ENCODE assay signal across 8 cellular contexts in the genomic region with DNA sequence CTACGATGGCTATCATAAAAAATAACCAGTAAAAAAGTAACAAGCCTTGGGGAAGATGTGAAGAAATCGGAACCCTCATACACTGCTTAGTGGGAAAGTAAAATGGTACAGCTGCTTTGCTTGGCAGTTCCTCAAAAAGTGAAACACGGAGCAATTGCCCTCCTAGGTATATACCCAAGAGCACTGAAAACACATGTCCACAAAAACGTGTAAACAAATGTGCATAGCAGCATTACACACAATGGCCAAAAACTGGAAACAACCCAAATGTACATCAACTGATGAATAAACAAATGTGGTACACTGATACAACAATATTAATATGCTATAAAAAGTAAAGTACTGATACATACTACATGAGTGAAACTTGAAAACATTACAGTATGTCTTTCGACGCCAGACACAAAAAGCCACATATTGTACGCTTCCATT. TPM values are rescaled to one million over a fixed set of nuclear protein-coding genes. Genes with fewer than 3 reads are reported as not detected.
DNase-seq lines count a peak whose midpoint lies in the region; ATAC-seq and TF ChIP-seq lines count a peak whose summit lies in the region.

No MANE protein-coding gene starts in this region.

- no peaks in the 10 kb centered on the region for H3K27me3 Mint-ChIP-seq in chondrocyte (ENCODE audit: low read depth)
- peaks cover 54% of the 10 kb centered on the region for H3K27me3 Mint-ChIP-seq in neural crest cell (ENCODE audit: low read depth)

- H3K36me3 Mint-ChIP-seq in chondrocyte (ENCODE audit: low read depth) (no peaks in the 10 kb centered on the region), neural crest cell (ENCODE audit: low read depth) (no peaks in the 10 kb centered on the region)

- peak overlapping the region; percentile 79 for H3K4me3 Mint-ChIP-seq in chondrocyte (ENCODE audit: unreplicated experiment)
- peak overlapping the region; percentile 89 for H3K4me3 Mint-ChIP-seq in neural crest cell

- DNase-seq in DMS79 (lab: John Stamatoyannopoulos, UW) (peak; percentile 33), LNCaP clone FGC (ENCODE audit: low read depth) (peak; percentile 80), chondrocyte (ENCODE audit: low spot score) (no peak), neural crest cell (ENCODE audit: low read depth, low spot score) (no peak), NCI-H2081 (lab: John Stamatoyannopoulos, UW) (no peak), NCI-H524 (lab: John Stamatoyannopoulos, UW) (no peak)

- H3K4me3 ChIP-seq in LNCaP clone FGC (ENCODE audit: low read depth, low read length) = no peak overlapping the region

- H3K27ac Mint-ChIP-seq in chondrocyte (ENCODE audit: unreplicated experiment) (peak overlapping the region; percentile 66), neural crest cell (ENCODE audit: unreplicated experiment) (no peak overlapping the region)

- TF ChIP-seq CTCF in LNCaP clone FGC (IDR thresholded peaks at IDR 0.05; ENCODE audit: control insufficient read depth, extremely low read depth, insufficient read depth) (no peak), chondrocyte (IDR thresholded peaks at IDR 0.05) (no peak), neural crest cell (conservative IDR thresholded peaks at IDR 0.05) (no peak)

- H3K9me3 Mint-ChIP-seq in chondrocyte (ENCODE audit: low read depth) (no peaks in the 10 kb centered on the region), neural crest cell (no peaks in the 10 kb centered on the region)

- no peak for ATAC-seq in GM19395 (IDR thresholded peaks at IDR 0.05; ENCODE audit: unreplicated experiment)
- ATAC-seq in HG03354 (IDR thresholded peaks at IDR 0.05; ENCODE audit: poor library complexity, severe bottlenecking, unreplicated experiment) = no peak

- H3K4me1 Mint-ChIP-seq in chondrocyte (ENCODE audit: low read depth) = peaks cover 66% of the 10 kb centered on the region
- H3K4me1 Mint-ChIP-seq in neural crest cell = peaks cover 13% of the 10 kb centered on the region

RNA-seq across cellular contexts. Expression of a gene that starts 1.2 kb away (rescaled TPM):
- total RNA-seq in chondrocyte = 46.0 to 54.6 TPM (median 46.8 TPM) in 3 replicates
- total RNA-seq in neural crest cell = 1.9 and 3.8 TPM in 2 replicates

RNA-seq across cellular contexts. Expression of a gene that starts 29.2 kb away (rescaled TPM):
- total RNA-seq in chondrocyte (11.1 to 11.8 TPM (median 11.5 TPM) in 3 replicates), neural crest cell (26.0 and 26.1 TPM in 2 replicates)

Comparison
In these comparisons a context has a peak if more than half of its experiments do, and no peak if none do; other contexts are left out.
1. DNase-seq: peak in DMS79 (single experiment) and LNCaP clone FGC (single experiment); none in chondrocyte (single experiment), neural crest cell (single experiment), NCI-H2081 (0 of 2) and NCI-H524 (0 of 2).